In genomic region chr21:45109831-45110492, GRCh38 we compare ENCODE assay signal across 8 cellular contexts. TPM values are rescaled to one million over a fixed set of nuclear protein-coding genes. Genes with fewer than 3 reads are reported as not detected.
A peak's percentile ranks its signal among the peaks of the same experiment; 100 is the strongest.
DNase-seq lines count a peak whose midpoint lies in the region; ATAC-seq and TF ChIP-seq lines count a peak whose summit lies in the region.

No MANE protein-coding gene starts in this region.

- 89 to 95% methylated on average over 5 to 13 of the region's 15 CpGs for WGBS in endodermal cell (ENCODE audit: insufficient coverage in 1 of 2, insufficient read length in 1 of 2), 2 experiments
- 50 to 57% methylated on average over 15 of the region's 15 CpGs for WGBS in testis, 2 donors

- DNase-seq in Daoy (ENCODE audit: low read depth) (peak; percentile 39), GM20000 (ENCODE audit: low spot score) (peak; percentile 87), HL-60 (ENCODE audit: low read depth in 1 of 2, low spot score in 1 of 2) (peak; percentile 56 to 71), memory B cell (ENCODE audit: low spot score in 2 of 2) (peak; percentile 45 to 63), endodermal cell (no peak), midbrain (lab: John Stamatoyannopoulos, UW) (no peak), testis (no peak)
- DNase-seq in activated CD8-positive, alpha-beta T cell treated with anti-CD3 and anti-CD28 coated beads, Interleukin-2, amount 10 ng/mL, durations not matched to agents 7 days and 5 days: peak; percentile 72

- H3K9me3 ChIP-seq in endodermal cell (ENCODE audit: control insufficient read depth, low read length) (no peaks in the 10 kb centered on the region), testis (no peaks in the 10 kb centered on the region)

- H3K27me3 ChIP-seq in HL-60 (ENCODE audit: insufficient read depth, poor library complexity, severe bottlenecking) (no peaks in the 10 kb centered on the region), endodermal cell (ENCODE audit: control insufficient read depth, insufficient read depth, low read length, poor library complexity, severe bottlenecking) (no peaks in the 10 kb centered on the region), testis (no peaks in the 10 kb centered on the region)

- H3K27ac Mint-ChIP-seq in activated CD8-positive, alpha-beta T cell treated with anti-CD3 and anti-CD28 coated beads, Interleukin-2, amount 10 ng/mL, durations not matched to agents 7 days and 5 days: peak overlapping the region; percentile 79
- H3K27ac Mint-ChIP-seq in memory B cell: peak overlapping the region; percentile 67
- H3K27ac Mint-ChIP-seq in endodermal cell: no peak overlapping the region

- H3K4me3 ChIP-seq in HL-60 (replicated peaks; ENCODE audit: insufficient read depth, low read length) (no peak overlapping the region), endodermal cell (ENCODE audit: low read length) (no peak overlapping the region), testis (no peak overlapping the region)

- no peaks in the 10 kb centered on the region for H3K27me3 Mint-ChIP-seq in activated CD8-positive, alpha-beta T cell treated with anti-CD3 and anti-CD28 coated beads, Interleukin-2, amount 10 ng/mL, durations not matched to agents 7 days and 5 days (ENCODE audit: low read depth)
- H3K27me3 Mint-ChIP-seq in memory B cell: no peaks in the 10 kb centered on the region
- no peaks in the 10 kb centered on the region for H3K27me3 Mint-ChIP-seq in endodermal cell (ENCODE audit: insufficient read depth)

- H3K9ac ChIP-seq in endodermal cell (ENCODE audit: extremely low read depth, low read length, poor library complexity, severe bottlenecking): no peak overlapping the region

- H3K36me3 Mint-ChIP-seq in activated CD8-positive, alpha-beta T cell treated with anti-CD3 and anti-CD28 coated beads, Interleukin-2, amount 10 ng/mL, durations not matched to agents 7 days and 5 days (ENCODE audit: low read depth): peaks cover 30% of the 10 kb centered on the region
- H3K36me3 Mint-ChIP-seq in memory B cell (no peaks in the 10 kb centered on the region), endodermal cell (ENCODE audit: low read depth) (no peaks in the 10 kb centered on the region)

- no peak for TF ChIP-seq CTCF in GM20000 (IDR thresholded peaks at IDR 0.05; ENCODE audit: extremely low read depth, missing control alignments)
- TF ChIP-seq CTCF in HL-60 (IDR thresholded peaks at IDR 0.05; ENCODE audit: insufficient read depth, low read length): no peak
- no peak for TF ChIP-seq CTCF in endodermal cell (conservative IDR thresholded peaks at IDR 0.05)
- TF ChIP-seq CTCF in testis (IDR thresholded peaks at IDR 0.05): no peak

- H3K4me3 Mint-ChIP-seq in activated CD8-positive, alpha-beta T cell treated with anti-CD3 and anti-CD28 coated beads, Interleukin-2, amount 10 ng/mL, durations not matched to agents 7 days and 5 days: peak overlapping the region; percentile 48
- H3K4me3 Mint-ChIP-seq in memory B cell: peak overlapping the region; percentile 76
- no peak overlapping the region for H3K4me3 Mint-ChIP-seq in endodermal cell

- H3K36me3 ChIP-seq in endodermal cell (ENCODE audit: control insufficient read depth, insufficient read depth, low read length) (no peaks in the 10 kb centered on the region), testis (ENCODE audit: low read depth, missing control alignments) (no peaks in the 10 kb centered on the region)

- intact Hi-C loops in testis (cut with DNase I; ENCODE audit: low total_unique reads): no loop called here

- peak; percentile 82 for ATAC-seq in activated CD8-positive, alpha-beta T cell treated with anti-CD3 and anti-CD28 coated beads, Interleukin-2, amount 10 ng/mL, durations not matched to agents 7 days and 5 days
- peak; percentile 93 for ATAC-seq in memory B cell (ENCODE audit: low read depth)

- peak overlapping the region; percentile 2; the same call in 1 of the 2 replicates for H3K27ac ChIP-seq in HL-60 (replicated peaks)
- H3K27ac ChIP-seq in endodermal cell (ENCODE audit: low read depth, low read length): no peak overlapping the region
- H3K27ac ChIP-seq in testis: no peak overlapping the region

- CTCF ChIA-PET in activated CD8-positive, alpha-beta T cell treated with anti-CD3 and anti-CD28 coated beads, Interleukin-2, amount 10 ng/mL, durations not matched to agents 7 days and 5 days (lab: Charles Lee): interaction anchor here (0.7 to 1.9 kb wide), 10 partner anchors 7 to 145 kb away, joined by 3 to 8 read pairs (median 4); no protein-coding TSS in a partner anchor

- H3K4me1 Mint-ChIP-seq in activated CD8-positive, alpha-beta T cell treated with anti-CD3 and anti-CD28 coated beads, Interleukin-2, amount 10 ng/mL, durations not matched to agents 7 days and 5 days (ENCODE audit: low read depth): peaks cover 72% of the 10 kb centered on the region
- H3K4me1 Mint-ChIP-seq in memory B cell (peaks cover 53% of the 10 kb centered on the region), endodermal cell (peaks cover 9% of the 10 kb centered on the region)

- peaks cover 7% of the 10 kb centered on the region for H3K9me3 Mint-ChIP-seq in activated CD8-positive, alpha-beta T cell treated with anti-CD3 and anti-CD28 coated beads, Interleukin-2, amount 10 ng/mL, durations not matched to agents 7 days and 5 days (ENCODE audit: insufficient read depth)
- H3K9me3 Mint-ChIP-seq in memory B cell (no peaks in the 10 kb centered on the region), endodermal cell (no peaks in the 10 kb centered on the region)

- POLR2A ChIA-PET in activated CD8-positive, alpha-beta T cell treated with anti-CD3 and anti-CD28 coated beads, Interleukin-2, amount 10 ng/mL, durations not matched to agents 7 days and 5 days (lab: Charles Lee): no interaction called here

- H3K4me1 ChIP-seq in endodermal cell (ENCODE audit: control insufficient read depth, insufficient read depth, low read length): peaks cover 3% of the 10 kb centered on the region
- peaks cover 3% of the 10 kb centered on the region for H3K4me1 ChIP-seq in testis

- no peak for TF ChIP-seq POLR2A in testis (IDR thresholded peaks at IDR 0.05)

RNA-seq across cellular contexts. Expression of gene ADARB1, which starts 35.6 kb away (rescaled TPM):
- total RNA-seq in Daoy (2014; rRNA removed; shearing (Covaris generic)): 4.7 and 14.1 TPM in 2 replicates
- 10 to 100 TPM; 52.9 to 66.2 TPM for total RNA-seq in activated CD8-positive, alpha-beta T cell treated with anti-CD3 and anti-CD28 coated beads, Interleukin-2, amount 10 ng/mL, durations not matched to agents 7 days and 5 days
- 10 to 100 TPM; 11.5 to 20.1 TPM for total RNA-seq in endodermal cell
- 8.1 TPM for polyA plus RNA-seq in endodermal cell (2013, experiment 1 of 2)
- 9.4 TPM for polyA plus RNA-seq in endodermal cell (2013, experiment 2 of 2)
- total RNA-seq in testis: 10 to 100 TPM; 17.6 TPM
- polyA plus RNA-seq in testis (ENCODE audit: insufficient read depth, low read depth, low replicate concordance): 23.0 TPM

Comparison
In these comparisons a context has a peak if more than half of its experiments do, and no peak if none do; other contexts are left out.
1. DNase-seq: peak in Daoy (single experiment), GM20000 (single experiment), HL-60 (2 of 2), activated CD8-positive, alpha-beta T cell treated with anti-CD3 and anti-CD28 coated beads, Interleukin-2, amount 10 ng/mL, durations not matched to agents 7 days and 5 days (single experiment) and memory B cell (2 of 2); none in endodermal cell (single experiment), midbrain (single experiment) and testis (single experiment).